21 cellular contexts compared by ENCODE assay signal in the genomic region with DNA sequence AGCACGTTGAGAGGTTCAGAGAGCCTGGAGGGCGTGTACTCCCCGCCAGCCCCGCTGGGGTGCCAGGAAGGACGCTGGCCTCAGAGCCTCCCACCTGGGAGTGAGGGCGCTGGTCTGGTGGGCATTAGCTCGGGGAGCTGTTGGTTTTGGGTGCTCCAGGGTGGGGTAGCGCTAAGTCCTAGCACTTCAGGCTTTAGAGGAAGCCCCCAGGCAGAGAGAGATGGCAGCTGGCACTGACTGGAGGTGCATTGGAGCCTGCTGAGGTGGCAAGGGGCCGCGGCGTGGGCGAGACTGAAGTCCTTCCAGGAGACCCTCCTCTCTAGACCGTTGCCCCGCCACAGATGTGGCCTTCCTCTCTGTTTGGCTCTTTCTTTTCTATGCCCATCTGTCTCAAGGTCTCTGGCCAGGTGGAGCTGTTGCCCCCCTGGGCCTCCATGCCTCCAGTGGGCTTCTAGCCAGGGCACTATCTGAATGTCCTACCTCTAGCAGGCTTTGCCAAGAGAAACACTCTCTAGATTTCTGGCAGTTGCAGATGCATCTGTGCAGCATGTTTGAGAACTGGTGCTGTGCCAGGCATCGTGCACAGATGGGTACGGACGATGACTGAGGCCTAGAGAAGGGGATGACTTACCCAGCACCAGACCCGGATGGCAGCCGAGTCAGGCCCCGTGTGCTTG. TPM values are rescaled to one million over a fixed set of nuclear protein-coding genes. Genes with fewer than 3 reads are reported as not detected.
A peak's percentile ranks its signal among the peaks of the same experiment; 100 is the strongest.
DNase-seq lines count a peak whose midpoint lies in the region; ATAC-seq and TF ChIP-seq lines count a peak whose summit lies in the region.
"Had no signal": no experiment of that assay in that cellular context is flagged by ENCODE, and none has a peak within 500 bp of the region (broad histone marks: within the 10 kb centered on the region; RNA-seq: fewer than 3 reads in every experiment).

No MANE protein-coding gene starts in this region.

- no peak for TF ChIP-seq CTCF in right atrium auricular region (IDR thresholded peaks at IDR 0.05)
- TF ChIP-seq CTCF in adrenal gland (IDR thresholded peaks at IDR 0.05) = no peak
- no peak for TF ChIP-seq CTCF in body of pancreas (IDR thresholded peaks at IDR 0.05)

- intact Hi-C loops in Right ventricle myocardium inferior (cut with DNase I) (loop anchor here (10.0 kb wide), 2 partner anchors 78 to 358 kb away; no protein-coding TSS in a partner anchor), adrenal gland (cut with DNase I) (no loop called here), body of pancreas (cut with DNase I) (no loop called here)

- H3K4me3 ChIP-seq in right atrium auricular region = no peak overlapping the region
- H3K4me3 ChIP-seq in adrenal gland = no peak overlapping the region
- H3K4me3 ChIP-seq in body of pancreas = no peak overlapping the region
- H3K4me3 ChIP-seq: coronary artery, testis, vagina had no signal

- WGBS in adrenal gland, 4 donors = 90 to 95% (median 92%) methylated on average over 11 to 20 of the region's 20 CpGs
- WGBS in body of pancreas, 2 donors = 78 to 86% methylated on average over 14 to 20 of the region's 20 CpGs

- ATAC-seq in Right ventricle myocardium inferior (peak; percentile 46), left lobe of liver (no peak), body of pancreas (no peak), GM19023 (IDR thresholded peaks at IDR 0.05; ENCODE audit: unreplicated experiment) (no peak)
- no peak for ATAC-seq in activated naive CD4-positive, alpha-beta T cell treated with anti-CD3 and anti-CD28 coated beads, Interleukin-2, amount 50 U/mL, for 72 hours
- ATAC-seq: activated naive CD8-positive, alpha-beta T cell treated with anti-CD3 and anti-CD28 coated beads, Interleukin-2, amount 50 U/mL, for 24 hours; naive thymus-derived CD8-positive, alpha-beta T cell; stimulated activated memory B cell treated with anti-CD40 and anti-IgM and Interleukin-4, amounts not matched to agents 10 μg/mL and 1 μg/mL and 100 μg/mL, for 72 hours had no signal

- no peak overlapping the region for H3K27ac Mint-ChIP-seq in activated naive CD4-positive, alpha-beta T cell treated with anti-CD3 and anti-CD28 coated beads, Interleukin-2, amount 50 U/mL, for 72 hours
- H3K27ac Mint-ChIP-seq: activated naive CD8-positive, alpha-beta T cell treated with anti-CD3 and anti-CD28 coated beads, Interleukin-2, amount 50 U/mL, for 24 hours; endodermal cell; naive thymus-derived CD8-positive, alpha-beta T cell; stimulated activated memory B cell treated with anti-CD40 and anti-IgM and Interleukin-4, amounts not matched to agents 10 μg/mL and 1 μg/mL and 100 μg/mL, for 72 hours had no signal

- H3K27me3 ChIP-seq in right atrium auricular region (no peaks in the 10 kb centered on the region), adrenal gland (no peaks in the 10 kb centered on the region), body of pancreas (no peaks in the 10 kb centered on the region)
- H3K27me3 ChIP-seq: brain microvascular endothelial cell, testis, vagina had no signal

- TF ChIP-seq POLR2A in adrenal gland (IDR thresholded peaks at IDR 0.05) = no peak
- TF ChIP-seq POLR2A in body of pancreas (IDR thresholded peaks at IDR 0.05) = no peak

- peaks cover 0 to 53% of the 10 kb centered on the region in 2 donors for H3K4me1 ChIP-seq in right atrium auricular region
- peaks cover 2 to 9% of the 10 kb centered on the region in 2 donors for H3K4me1 ChIP-seq in adrenal gland (replicated peaks in 1 of 2)
- H3K4me1 ChIP-seq in body of pancreas = peaks cover 4% of the 10 kb centered on the region

- H3K36me3 Mint-ChIP-seq in activated naive CD4-positive, alpha-beta T cell treated with anti-CD3 and anti-CD28 coated beads, Interleukin-2, amount 50 U/mL, for 72 hours = no peaks in the 10 kb centered on the region

- H3K36me3 ChIP-seq in right atrium auricular region (peaks cover 16% of the 10 kb centered on the region), adrenal gland (replicated peaks in 1 of 2) (peaks cover 0 to 26% of the 10 kb centered on the region in 2 donors), body of pancreas (replicated peaks in 1 of 2; ENCODE audit: insufficient read depth in 1 of 2, low read depth in 2 of 2) (peaks cover 0 to under 1% of the 10 kb centered on the region in 2 donors)

- DNase-seq in Right ventricle myocardium inferior (ENCODE audit: missing footprints) (peak; percentile 72), right atrium auricular region (ENCODE audit: low spot score) (no peak), adrenal gland (peak in 4 of 7 donors; percentile 11 to 42 (median 14)), left lobe of liver (ENCODE audit: low spot score) (peak; percentile 50), superior temporal gyrus (ENCODE audit: extremely low spot score) (peak; percentile 23), body of pancreas (no peak)
- no peak for DNase-seq in activated naive CD4-positive, alpha-beta T cell treated with anti-CD3 and anti-CD28 coated beads, Interleukin-2, amount 50 U/mL, for 72 hours (ENCODE audit: low spot score in 2 of 2)
- DNase-seq: activated CD4-positive, CD25-positive, alpha-beta regulatory T cell; activated naive CD8-positive, alpha-beta T cell treated with anti-CD3 and anti-CD28 coated beads, Interleukin-2, amount 50 U/mL, for 24 hours; brain microvascular endothelial cell; Calu3; endodermal cell; NCI-H524 treated with DMSO at 0.1 percent for 48 hours; RPMI8226; T-helper 9 cell; testis had no signal

- H3K9me3 ChIP-seq in right atrium auricular region (no peaks in the 10 kb centered on the region), adrenal gland (replicated peaks in 1 of 3) (no peaks in the 10 kb centered on the region), body of pancreas (no peaks in the 10 kb centered on the region)
- H3K9me3 ChIP-seq: testis, vagina had no signal

- no peaks in the 10 kb centered on the region for H3K9me3 Mint-ChIP-seq in activated naive CD4-positive, alpha-beta T cell treated with anti-CD3 and anti-CD28 coated beads, Interleukin-2, amount 50 U/mL, for 72 hours
- H3K9me3 Mint-ChIP-seq: activated naive CD8-positive, alpha-beta T cell treated with anti-CD3 and anti-CD28 coated beads, Interleukin-2, amount 50 U/mL, for 24 hours; endodermal cell; naive thymus-derived CD8-positive, alpha-beta T cell; stimulated activated memory B cell treated with anti-CD40 and anti-IgM and Interleukin-4, amounts not matched to agents 10 μg/mL and 1 μg/mL and 100 μg/mL, for 72 hours had no signal

- peak overlapping the region in 1 of 2 donors; percentile 69 for H3K27ac ChIP-seq in right atrium auricular region
- no peak overlapping the region for H3K27ac ChIP-seq in adrenal gland
- H3K27ac ChIP-seq in body of pancreas = no peak overlapping the region
- H3K27ac ChIP-seq: brain microvascular endothelial cell, coronary artery, testis, vagina had no signal

RNA-seq across cellular contexts. Expression of a gene that starts 6.6 kb away (rescaled TPM):
- total RNA-seq in Right ventricle myocardium inferior = 51.8 TPM
- 10 to 100 TPM; 14.1 to 14.6 TPM for total RNA-seq in right atrium auricular region
- total RNA-seq in adrenal gland = 10 to 100 TPM; 17.3 to 41.8 (median 24.6) TPM
- 100 to 1,000 TPM in 2 of 3 donors, 1 to 10 TPM in 1; 4.7 to 158 (median 102) TPM for polyA plus RNA-seq in adrenal gland
- total RNA-seq in left lobe of liver = 13.7 TPM
- total RNA-seq in body of pancreas = 10 to 100 TPM; 16.3 to 34.3 TPM
- 10 to 100 TPM; 28.9 to 39.0 TPM for total RNA-seq in activated naive CD4-positive, alpha-beta T cell treated with anti-CD3 and anti-CD28 coated beads, Interleukin-2, amount 50 U/mL, for 72 hours

RNA-seq across cellular contexts. Expression of a gene that starts 24.9 kb away (rescaled TPM):
- 98.4 TPM for total RNA-seq in Right ventricle myocardium inferior
- 10 to 100 TPM; 62.0 to 76.3 TPM for total RNA-seq in right atrium auricular region
- total RNA-seq in adrenal gland = 10 to 100 TPM; 37.0 to 93.3 (median 59.5) TPM
- polyA plus RNA-seq in adrenal gland = 100 to 1,000 TPM in 2 of 3 donors, 1 to 10 TPM in 1; 5.1 to 259 (median 110) TPM
- 40.6 TPM for total RNA-seq in left lobe of liver
- 100 to 1,000 TPM in 1 of 2 donors, 10 to 100 TPM in 1; 63.3 to 162 TPM for total RNA-seq in body of pancreas
- total RNA-seq in activated naive CD4-positive, alpha-beta T cell treated with anti-CD3 and anti-CD28 coated beads, Interleukin-2, amount 50 U/mL, for 72 hours = 10 to 100 TPM; 22.6 to 51.2 TPM

RNA-seq across cellular contexts. Expression of a gene that starts 32.1 kb away (rescaled TPM):
- total RNA-seq in Right ventricle myocardium inferior = 2.2 TPM
- total RNA-seq in right atrium auricular region = under 1 TPM; 0.56 to 0.86 TPM
- total RNA-seq in adrenal gland = 1 to 10 TPM in 3 of 8 donors, under 1 TPM in 4, not detected in 1; 0.32 to 1.3 (median 0.96) TPM
- 1 to 10 TPM in 2 of 3 donors, under 1 TPM in 1; 0.07 to 5.7 (median 3.5) TPM for polyA plus RNA-seq in adrenal gland
- 0.53 TPM for total RNA-seq in left lobe of liver
- total RNA-seq in body of pancreas = 1 to 10 TPM in 1 of 2 donors, under 1 TPM in 1; 0.33 to 3.4 TPM
- 1 to 10 TPM; 1.5 to 7.9 TPM for total RNA-seq in activated naive CD4-positive, alpha-beta T cell treated with anti-CD3 and anti-CD28 coated beads, Interleukin-2, amount 50 U/mL, for 72 hours

RNA-seq across cellular contexts. Expression of a gene that starts 33.0 kb away (rescaled TPM):
- total RNA-seq in Right ventricle myocardium inferior (14.4 TPM), right atrium auricular region (10 to 100 TPM; 12.0 to 17.5 TPM), adrenal gland (10 to 100 TPM in 3 of 8 donors, 1 to 10 TPM in 5; 4.9 to 22.2 (median 8.3) TPM), left lobe of liver (2.0 TPM), body of pancreas (1 to 10 TPM; 4.7 to 6.6 TPM)
- 10 to 100 TPM in 1 of 3 donors, 1 to 10 TPM in 2; 7.2 to 14.5 (median 8.8) TPM for polyA plus RNA-seq in adrenal gland
- total RNA-seq in activated naive CD4-positive, alpha-beta T cell treated with anti-CD3 and anti-CD28 coated beads, Interleukin-2, amount 50 U/mL, for 72 hours = 1 to 10 TPM; 3.8 to 5.4 TPM

RNA-seq across cellular contexts. Expression of a gene that starts 35.4 kb away (rescaled TPM):
- total RNA-seq in Right ventricle myocardium inferior (5.9 TPM), right atrium auricular region (1 to 10 TPM; 3.7 to 7.9 TPM), adrenal gland (10 to 100 TPM in 5 of 8 donors, 1 to 10 TPM in 3; 7.2 to 20.3 (median 13.0) TPM), left lobe of liver (13.1 TPM), body of pancreas (10 to 100 TPM; 17.9 to 26.0 TPM)
- 10 to 100 TPM in 2 of 3 donors, 1 to 10 TPM in 1; 8.1 to 31.7 (median 10.0) TPM for polyA plus RNA-seq in adrenal gland
- 10 to 100 TPM; 15.4 to 22.1 TPM for total RNA-seq in activated naive CD4-positive, alpha-beta T cell treated with anti-CD3 and anti-CD28 coated beads, Interleukin-2, amount 50 U/mL, for 72 hours

Comparison
In these comparisons a context has a peak if more than half of its experiments do, and no peak if none do; other contexts are left out.
1. DNase-seq: peak in Right ventricle myocardium inferior (single experiment), adrenal gland (4 of 7), left lobe of liver (single experiment) and superior temporal gyrus (single experiment); none in right atrium auricular region (single experiment), body of pancreas (0 of 4) and activated naive CD4-positive, alpha-beta T cell treated with anti-CD3 and anti-CD28 coated beads, Interleukin-2, amount 50 U/mL, for 72 hours (0 of 2).